Comparison of ENCODE assay signal across 8 cellular contexts in genomic region chr3:44712455-44713075, GRCh38.
DNase-seq lines count a peak whose midpoint lies in the region; ATAC-seq and TF ChIP-seq lines count a peak whose summit lies in the region.

Gene ZNF502, plus strand, starts transcription at chr3:44712660. Its CDS starts 7,602 bp downstream, at chr3:44720262.

- peak; percentile 22 for TF ChIP-seq CTCF in foreskin fibroblast (IDR thresholded peaks at IDR 0.05; ENCODE audit: low read depth, low read length)
- TF ChIP-seq CTCF in nephron progenitor cell (IDR thresholded peaks at IDR 0.05), result no peak

- no peaks in the 10 kb centered on the region for H3K36me3 Mint-ChIP-seq in nephron progenitor cell (ENCODE audit: low read depth)

- peaks cover 12% of the 10 kb centered on the region for H3K27me3 Mint-ChIP-seq in nephron progenitor cell (ENCODE audit: low read depth, poor library complexity)

- peak within 1 kb of the TSS; percentile 81 to 97 for H3K4me3 ChIP-seq in foreskin fibroblast (ENCODE audit: low read depth in 1 of 2, low read length in 2 of 2)

- H3K4me3 Mint-ChIP-seq in nephron progenitor cell, result peak within 1 kb of the TSS; percentile 75

- ATAC-seq in stimulated activated naive CD8-positive, alpha-beta T cell treated with anti-CD3 and anti-CD28 coated beads, Interleukin-15, Interleukin-2, amounts not matched to agents 100 U/mL and 50 U/mL, for 24 hours, result peak; percentile 79
- no peak for ATAC-seq in GM21723 (IDR thresholded peaks at IDR 0.05; ENCODE audit: unreplicated experiment)
- no peak for ATAC-seq in GM18868 (IDR thresholded peaks at IDR 0.05; ENCODE audit: unreplicated experiment)

- DNase-seq in GOT3 (lab: John Stamatoyannopoulos, UW) (peak; percentile 19), RKO (ENCODE audit: low spot score) (peak; percentile 86), foreskin fibroblast (peak; percentile 88 to 96), nephron progenitor cell (peak; percentile 4)
- DNase-seq in activated naive CD4-positive, alpha-beta T cell treated with Interleukin-2 at 50 U/mL for 16 hours, result peak; percentile 51
- DNase-seq in stimulated activated naive CD8-positive, alpha-beta T cell treated with anti-CD3 and anti-CD28 coated beads, Interleukin-15, Interleukin-2, amounts not matched to agents 100 U/mL and 50 U/mL, for 24 hours, result peak; percentile 62

- no peak within 1 kb of the TSS for H3K27ac Mint-ChIP-seq in nephron progenitor cell

- peaks cover 87% of the 10 kb centered on the region for H3K9me3 Mint-ChIP-seq in nephron progenitor cell

- H3K4me1 Mint-ChIP-seq in nephron progenitor cell, result no peaks in the 10 kb centered on the region

Comparison
In these comparisons a context has a peak if more than half of its experiments do, and no peak if none do; other contexts are left out.
1. DNase-seq: peak in every context shown above with its lines; median percentile 92 in foreskin fibroblast; 86 in RKO; 62 in stimulated activated naive CD8-positive, alpha-beta T cell treated with anti-CD3 and anti-CD28 coated beads, Interleukin-15, Interleukin-2, amounts not matched to agents 100 U/mL and 50 U/mL, for 24 hours; 51 in activated naive CD4-positive, alpha-beta T cell treated with Interleukin-2 at 50 U/mL for 16 hours; 19 in GOT3; 4 in nephron progenitor cell.